1 cellular context compared by ENCODE assay signal in genomic region chr21:43937898-43938309, GRCh38.
TF ChIP-seq lines count a peak whose summit lies in the region.

No MANE protein-coding gene starts in this region.

TF ChIP-seq in HepG2, 621 proteins besides CTCF, POLR2A, EP300 and RAD21 (continued from another document):
- TF ChIP-seq KIAA2018 (CRISPR knock-in tag; IDR thresholded peaks at IDR 0.05; ENCODE audit: borderline replicate concordance) (no peak), SSRP1 (CRISPR knock-in tag; IDR thresholded peaks at IDR 0.05) (no peak), ZNF747 (CRISPR knock-in tag; IDR thresholded peaks at IDR 0.05; ENCODE audit: borderline replicate concordance) (no peak), YEATS2 (CRISPR knock-in tag; IDR thresholded peaks at IDR 0.05; ENCODE audit: borderline replicate concordance) (no peak), ATF3 (CRISPR knock-in tag; IDR thresholded peaks at IDR 0.05) (no peak)
